In genomic region chr21:38984982-38985422, GRCh38 we compare ENCODE assay signal across 9 cellular contexts.
DNase-seq lines count a peak whose midpoint lies in the region; ATAC-seq, FAIRE-seq and TF ChIP-seq lines count a peak whose summit lies in the region.
"Had no signal": no experiment of that assay in that cellular context is flagged by ENCODE, and none has a peak within 500 bp of the region (broad histone marks: within the 10 kb centered on the region; RNA-seq: fewer than 3 reads in every experiment).

No MANE protein-coding gene starts in this region.

- ATAC-seq in activated T-cell treated with anti-CD3 and anti-CD28 coated beads, Interleukin-2, amount 50 U/mL, for 72 hours (replicated peaks in 1 of 2), result peak; percentile 62 to 64
- ATAC-seq in GM18907 (IDR thresholded peaks at IDR 0.05; ENCODE audit: unreplicated experiment), result no peak

- WGBS in urinary bladder, result 8% methylated on average over 9 of the region's 9 CpGs

- no peak for DNase-seq in activated T-cell treated with anti-CD3 and anti-CD28 coated beads, Interleukin-2, amount 50 U/mL, for 24 hours
- DNase-seq in activated T-cell treated with anti-CD3 and anti-CD28 coated beads for 4 hours (no peak), keratinocyte (ENCODE audit: low read depth, low spot score) (no peak), DMS53 treated with DMSO at 0.1 percent for 48 hours (lab: John Stamatoyannopoulos, UW; ENCODE audit: unreplicated experiment) (no peak), GM12891 (ENCODE audit: insufficient read length, low spot score) (no peak)
- DNase-seq in activated T-cell treated with anti-CD3 and anti-CD28 coated beads, Interleukin-2, amount 50 U/mL, for 72 hours, result peak; percentile 34 to 40
- DNase-seq: islet precursor cell had no signal

- dilution Hi-C loops in keratinocyte (cut with MboI; ENCODE audit: extremely low pct_ligation_motif_present, low sequenced_read_pairs), result no loop called here

- no peaks in the 10 kb centered on the region for H3K9me3 ChIP-seq in keratinocyte (ENCODE audit: control insufficient read depth, low read depth, low read length)

- H3K4me3 Mint-ChIP-seq in activated T-cell treated with anti-CD3 and anti-CD28 coated beads, Interleukin-2, amount 50 U/mL, for 24 hours, result peak overlapping the region; percentile 67
- peak overlapping the region; percentile 80 to 94 for H3K4me3 Mint-ChIP-seq in activated T-cell treated with anti-CD3 and anti-CD28 coated beads, Interleukin-2, amount 50 U/mL, for 72 hours

- FAIRE-seq in keratinocyte (lab: Jason Lieb, UNC) (peak; percentile 9), GM12891 (lab: Jason Lieb, UNC) (no peak)

- TF ChIP-seq CTCF in keratinocyte (optimal IDR thresholded peaks at IDR 0.05 in 1 of 3, IDR thresholded peaks at IDR 0.05 in 1 of 3, conservative IDR thresholded peaks at IDR 0.05 in 1 of 3; ENCODE audit: extremely low read depth in 1 of 3, insufficient read depth in 2 of 3, low read length in 3 of 3), result no peak

- H3K27me3 Mint-ChIP-seq in activated T-cell treated with anti-CD3 and anti-CD28 coated beads, Interleukin-2, amount 50 U/mL, for 24 hours, result peaks cover 93% of the 10 kb centered on the region
- H3K27me3 Mint-ChIP-seq in activated T-cell treated with anti-CD3 and anti-CD28 coated beads, Interleukin-2, amount 50 U/mL, for 72 hours (ENCODE audit: low read depth), result peaks cover 54% of the 10 kb centered on the region

- H3K4me1 ChIP-seq in keratinocyte (ENCODE audit: control insufficient read depth, extremely low read depth, insufficient read depth, low read length) (peaks cover 32% of the 10 kb centered on the region), urinary bladder (ENCODE audit: insufficient read depth) (peaks cover 1% of the 10 kb centered on the region)

- H3K4me3 ChIP-seq in keratinocyte (ENCODE audit: control insufficient read depth in 2 of 3, extremely low read depth in 1 of 3, insufficient read depth in 2 of 3, low read depth in 1 of 3, low read length in 3 of 3) (no peak overlapping the region), urinary bladder (ENCODE audit: low read depth, low read length) (no peak overlapping the region)

- H3K27ac ChIP-seq in keratinocyte (ENCODE audit: control insufficient read depth, insufficient read depth, low read length) (peak overlapping the region; percentile 42), urinary bladder (ENCODE audit: low read depth) (peak overlapping the region; percentile 69)

- no peaks in the 10 kb centered on the region for H4K20me1 ChIP-seq in keratinocyte (ENCODE audit: control insufficient read depth, extremely low read depth, insufficient read depth, low read length)

- H3K4me1 Mint-ChIP-seq in activated T-cell treated with anti-CD3 and anti-CD28 coated beads, Interleukin-2, amount 50 U/mL, for 24 hours (ENCODE audit: low read depth), result peaks cover 28% of the 10 kb centered on the region
- H3K4me1 Mint-ChIP-seq in activated T-cell treated with anti-CD3 and anti-CD28 coated beads, Interleukin-2, amount 50 U/mL, for 72 hours (ENCODE audit: low read depth), result peaks cover 62% of the 10 kb centered on the region

- no peak for TF ChIP-seq POLR2A in GM12891 (IDR thresholded peaks at IDR 0.05; ENCODE audit: low read depth, low read length)

- H3K4me2 ChIP-seq in keratinocyte (ENCODE audit: control insufficient read depth, extremely low read depth, insufficient read depth, low read depth, low read length), result peak overlapping the region; percentile 61

- no peaks in the 10 kb centered on the region for H3K27me3 ChIP-seq in keratinocyte (ENCODE audit: control insufficient read depth, extremely low read depth, insufficient read depth, low read length)

- H2AFZ ChIP-seq in keratinocyte (ENCODE audit: control insufficient read depth, low read length), result no peak overlapping the region

- H3K36me3 ChIP-seq in keratinocyte (ENCODE audit: control insufficient read depth in 2 of 2, extremely low read depth in 1 of 2, insufficient read depth in 2 of 2, low read length in 2 of 2), result no peaks in the 10 kb centered on the region
- no peaks in the 10 kb centered on the region for H3K36me3 ChIP-seq in urinary bladder (ENCODE audit: insufficient read depth)

- no peaks in the 10 kb centered on the region for H3K9me1 ChIP-seq in keratinocyte (ENCODE audit: control insufficient read depth, extremely low read depth, insufficient read depth, low read length)

- no peaks in the 10 kb centered on the region for H3K9me3 Mint-ChIP-seq in activated T-cell treated with anti-CD3 and anti-CD28 coated beads, Interleukin-2, amount 50 U/mL, for 24 hours
- H3K9me3 Mint-ChIP-seq in activated T-cell treated with anti-CD3 and anti-CD28 coated beads, Interleukin-2, amount 50 U/mL, for 72 hours, result no peaks in the 10 kb centered on the region

- H3K9ac ChIP-seq in keratinocyte (ENCODE audit: control insufficient read depth, extremely low read depth, insufficient read depth, low read length), result peak overlapping the region; percentile 45

- H3K79me2 ChIP-seq in keratinocyte (ENCODE audit: control insufficient read depth, insufficient read depth, low read length), result no peaks in the 10 kb centered on the region

- H3K27ac Mint-ChIP-seq in activated T-cell treated with anti-CD3 and anti-CD28 coated beads, Interleukin-2, amount 50 U/mL, for 24 hours, result peak overlapping the region; percentile 84
- peak overlapping the region; percentile 89 for H3K27ac Mint-ChIP-seq in activated T-cell treated with anti-CD3 and anti-CD28 coated beads, Interleukin-2, amount 50 U/mL, for 72 hours

- no peaks in the 10 kb centered on the region for H3K36me3 Mint-ChIP-seq in activated T-cell treated with anti-CD3 and anti-CD28 coated beads, Interleukin-2, amount 50 U/mL, for 24 hours (ENCODE audit: low read depth)
- H3K36me3 Mint-ChIP-seq in activated T-cell treated with anti-CD3 and anti-CD28 coated beads, Interleukin-2, amount 50 U/mL, for 72 hours (ENCODE audit: insufficient read depth in 2 of 2), result peaks cover 3 to 4% of the 10 kb centered on the region in 2 donors

TF ChIP-seq in GM12891, 5 proteins besides CTCF, POLR2A, EP300 and RAD21:
- TF ChIP-seq TAF1 (IDR thresholded peaks at IDR 0.05; ENCODE audit: low read depth, low read length) (no peak), SPI1 (IDR thresholded peaks at IDR 0.05; ENCODE audit: low read depth, low read length) (no peak), PAX5 (IDR thresholded peaks at IDR 0.05; ENCODE audit: insufficient read depth, low read length, severe bottlenecking) (no peak), POLR2AphosphoS5 (IDR thresholded peaks at IDR 0.05; ENCODE audit: low read depth, low read length) (no peak)

Comparison
In these comparisons a context has a peak if more than half of its experiments do, and no peak if none do; other contexts are left out.
1. DNase-seq: peak in activated T-cell treated with anti-CD3 and anti-CD28 coated beads, Interleukin-2, amount 50 U/mL, for 72 hours (2 of 2); none in activated T-cell treated with anti-CD3 and anti-CD28 coated beads, Interleukin-2, amount 50 U/mL, for 24 hours (single experiment), activated T-cell treated with anti-CD3 and anti-CD28 coated beads for 4 hours (single experiment), keratinocyte (single experiment), DMS53 treated with DMSO at 0.1 percent for 48 hours (single experiment) and GM12891 (single experiment).